Comparison of ENCODE assay signal across 8 cellular contexts in the genomic region with DNA sequence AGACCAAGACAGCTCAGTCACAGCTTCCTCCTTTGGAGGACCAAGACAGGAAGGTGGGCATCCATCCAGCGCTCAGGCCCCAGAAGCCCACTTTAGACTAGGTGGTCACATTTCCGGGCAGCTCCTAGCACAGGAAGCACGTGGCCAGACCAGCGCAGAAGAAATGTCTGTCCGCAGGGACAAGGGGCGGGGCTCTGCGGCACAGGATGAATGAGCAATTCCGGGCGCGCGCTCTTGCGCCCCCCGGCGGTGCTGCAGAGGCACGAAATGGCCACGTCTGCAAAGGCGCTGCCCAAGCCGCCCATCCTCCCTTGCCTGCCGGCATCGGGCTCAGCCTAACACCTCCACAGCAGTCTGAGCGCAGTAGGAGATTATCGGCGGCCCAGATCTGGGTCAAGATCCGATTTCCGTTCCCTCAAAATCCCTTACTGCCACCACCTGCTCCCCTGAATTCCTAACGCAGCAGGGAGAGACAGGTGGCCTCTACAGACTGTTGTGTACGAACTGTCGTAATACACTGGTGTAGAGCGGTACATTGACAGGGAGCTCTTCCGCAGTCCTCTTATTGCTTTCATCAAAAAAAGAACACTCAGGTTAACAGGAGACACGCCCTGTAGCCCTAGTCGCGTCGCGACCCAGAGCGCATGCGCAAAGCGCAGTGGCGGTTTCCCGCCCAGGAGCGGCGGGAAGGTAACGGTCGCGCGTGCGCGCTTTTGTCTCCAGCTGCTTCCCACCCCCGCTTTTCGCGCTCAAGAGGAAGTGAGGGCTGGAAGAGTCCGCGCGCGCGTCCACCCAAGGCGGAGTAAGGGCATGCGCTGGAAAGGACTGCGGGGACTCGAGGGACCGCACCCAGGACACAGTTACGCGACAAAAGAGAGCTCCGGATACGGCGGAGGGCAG. TPM values are rescaled to one million over a fixed set of nuclear protein-coding genes. Genes with fewer than 3 reads are reported as not detected.
DNase-seq lines count a peak whose midpoint lies in the region; TF ChIP-seq lines count a peak whose summit lies in the region.

No MANE protein-coding gene starts in this region.

- H3K27me3 Mint-ChIP-seq in H9 (ENCODE audit: low read depth), result no peaks in the 10 kb centered on the region; the same call in 1 of the 2 replicates
- no peaks in the 10 kb centered on the region for H3K27me3 Mint-ChIP-seq in stimulated activated naive CD8-positive, alpha-beta T cell treated with anti-CD3 and anti-CD28 coated beads, Interleukin-15, Interleukin-2, amounts not matched to agents 100 ng/mL and 50 ng/mL, for 24 hours

- H3K27me3 ChIP-seq in H9 (ENCODE audit: insufficient read depth, low read length) (no peaks in the 10 kb centered on the region), Loucy (ENCODE audit: insufficient read depth, low read length, poor library complexity, severe bottlenecking) (peaks cover 11% of the 10 kb centered on the region), neural cell (ENCODE audit: insufficient read depth, low read depth, low read length) (no peaks in the 10 kb centered on the region)

- H3F3A ChIP-seq in Loucy (ENCODE audit: low read depth) (peaks cover 33% of the 10 kb centered on the region), neural cell (ENCODE audit: insufficient read depth, low read length, poor library complexity, severe bottlenecking) (peaks cover 7% of the 10 kb centered on the region)

- 0 out of 5 replicates have a peak, but pooled peaks cover 0 to 3% of the 10 kb centered on the region in 2 experiments for H3K9me3 Mint-ChIP-seq in H9
- H3K9me3 Mint-ChIP-seq in stimulated activated naive CD8-positive, alpha-beta T cell treated with anti-CD3 and anti-CD28 coated beads, Interleukin-15, Interleukin-2, amounts not matched to agents 100 ng/mL and 50 ng/mL, for 24 hours, result no peaks in the 10 kb centered on the region

- DNase-seq in G401 (ENCODE audit: low spot score) (peak; percentile 90), H9 (peak; percentile 97), fibroblast of the conjunctiva (ENCODE audit: low read depth) (peak; percentile 91)
- peak; percentile 97 for DNase-seq in activated effector memory CD4-positive, alpha-beta T cell treated with anti-CD3 and anti-CD28 coated beads, Interleukin-2, amount 50 U/mL, for 16 hours

- H3K9me3 ChIP-seq in H9 (ENCODE audit: control insufficient read depth, low read depth, low read length) (no peaks in the 10 kb centered on the region), Loucy (ENCODE audit: insufficient read depth, low read depth, low read length) (no peaks in the 10 kb centered on the region), neural cell (ENCODE audit: low read length) (no peaks in the 10 kb centered on the region)

- TF ChIP-seq RAD21 in neural cell (conservative IDR thresholded peaks at IDR 0.05), result peak; percentile 80

- H3K4me1 Mint-ChIP-seq in H9, result peaks cover 15 to 24% of the 10 kb centered on the region in 2 experiments
- H3K4me1 Mint-ChIP-seq in stimulated activated naive CD8-positive, alpha-beta T cell treated with anti-CD3 and anti-CD28 coated beads, Interleukin-15, Interleukin-2, amounts not matched to agents 100 ng/mL and 50 ng/mL, for 24 hours (ENCODE audit: low read depth), result peaks cover 50% of the 10 kb centered on the region

- peak; percentile 27; the same call in 1 of the 2 replicates for TF ChIP-seq POLR2A in Raji (IDR thresholded peaks at IDR 0.05; ENCODE audit: insufficient read depth, low read depth, low read length)

- no peak overlapping the region for H2AK5ac ChIP-seq in H9 (ENCODE audit: insufficient read length, low read length)

- no peaks in the 10 kb centered on the region for H3K9me2 ChIP-seq in Loucy (replicated peaks; ENCODE audit: low read depth, low read length)
- no peaks in the 10 kb centered on the region for H3K9me2 ChIP-seq in neural cell (ENCODE audit: insufficient read depth, low read length)

- H3K4me2 ChIP-seq in H9 (ENCODE audit: insufficient read depth, insufficient read length, low read length), result peak overlapping the region; percentile 72
- peak overlapping the region; percentile 87 for H3K4me2 ChIP-seq in Loucy (ENCODE audit: low read depth, low read length, poor library complexity, severe bottlenecking)
- peak overlapping the region; percentile 98 for H3K4me2 ChIP-seq in neural cell (ENCODE audit: low read length)

- H3K14ac ChIP-seq in H9 (ENCODE audit: insufficient read depth, low read length), result peak overlapping the region; percentile 96

- peak overlapping the region; percentile 83 for H3K18ac ChIP-seq in H9 (ENCODE audit: insufficient read length, low read depth, low read length)

- TF ChIP-seq EP300 in neural cell (conservative IDR thresholded peaks at IDR 0.05; ENCODE audit: poor library complexity, severe bottlenecking), result peak; percentile 59

- H3K4me3 Mint-ChIP-seq in H9, result peak overlapping the region; percentile 94
- H3K4me3 Mint-ChIP-seq in stimulated activated naive CD8-positive, alpha-beta T cell treated with anti-CD3 and anti-CD28 coated beads, Interleukin-15, Interleukin-2, amounts not matched to agents 100 ng/mL and 50 ng/mL, for 24 hours, result peak overlapping the region; percentile 98

- peaks cover 35% of the 10 kb centered on the region for H3K36me3 ChIP-seq in Loucy (ENCODE audit: insufficient read depth, low read length)
- H3K36me3 ChIP-seq in neural cell (ENCODE audit: insufficient read depth, low read length), result peaks cover 11% of the 10 kb centered on the region

- H2BK12ac ChIP-seq in H9 (ENCODE audit: insufficient read length, low read depth, low read length), result no peak overlapping the region

- H3K23me2 ChIP-seq in H9 (ENCODE audit: insufficient read length, low read depth, low read length, poor library complexity, severe bottlenecking), result peaks cover 8% of the 10 kb centered on the region

- no peak overlapping the region for H4K5ac ChIP-seq in H9 (ENCODE audit: insufficient read length, low read depth, low read length)

- H3K27ac ChIP-seq in H9 (ENCODE audit: insufficient read length, low read depth, low read length) (peak overlapping the region; percentile 77), neural cell (ENCODE audit: low read length) (peak overlapping the region; percentile 98)

- in situ Hi-C loops in G401 (cut with HindIII; ENCODE audit: low sequenced_read_pairs), result no loop called here

- no peak overlapping the region for H4K8ac ChIP-seq in H9 (replicated peaks; ENCODE audit: insufficient read length, low read depth, low read length)

- peaks cover 3% of the 10 kb centered on the region for H3K79me1 ChIP-seq in H9 (ENCODE audit: insufficient read depth, low read depth, low read length, poor library complexity, severe bottlenecking)

- peak overlapping the region; percentile 50; the same call in 1 of the 2 replicates for H3K4ac ChIP-seq in H9 (ENCODE audit: low read depth, low read length)

- TF ChIP-seq CTCF in H9 (conservative IDR thresholded peaks at IDR 0.05), result peak; percentile 95
- TF ChIP-seq CTCF in Loucy (conservative IDR thresholded peaks at IDR 0.05; ENCODE audit: low read length), result peak; percentile 92
- TF ChIP-seq CTCF in neural cell (IDR thresholded peaks at IDR 0.05; ENCODE audit: poor library complexity, severe bottlenecking), result peak; percentile 99

- no peak overlapping the region for H3K56ac ChIP-seq in H9 (ENCODE audit: insufficient read length, low read depth, low read length)

- H3K27ac Mint-ChIP-seq in H9, result peak overlapping the region; percentile 98 to 99 (median 99)
- peak overlapping the region; percentile 98 for H3K27ac Mint-ChIP-seq in stimulated activated naive CD8-positive, alpha-beta T cell treated with anti-CD3 and anti-CD28 coated beads, Interleukin-15, Interleukin-2, amounts not matched to agents 100 ng/mL and 50 ng/mL, for 24 hours

- H2AFZ ChIP-seq in H9 (ENCODE audit: low read length) (no peak overlapping the region), Loucy (ENCODE audit: low read length) (no peak overlapping the region), neural cell (ENCODE audit: low read depth, low read length) (peak overlapping the region; percentile 93)

- H2BK120ac ChIP-seq in H9 (ENCODE audit: low read depth, low read length, poor library complexity, severe bottlenecking), result no peak overlapping the region

- peaks cover 2% of the 10 kb centered on the region; the same call in 1 of the 2 replicates for H3K4me1 ChIP-seq in H9 (ENCODE audit: insufficient read depth, low read length)
- peaks cover 34% of the 10 kb centered on the region for H3K4me1 ChIP-seq in Loucy (ENCODE audit: insufficient read depth, low read length, poor library complexity, severe bottlenecking)

- H2BK20ac ChIP-seq in H9 (ENCODE audit: low read depth, low read length, poor library complexity, severe bottlenecking), result no peak overlapping the region

- H3T11ph ChIP-seq in H9 (ENCODE audit: low read length), result no peak overlapping the region

- H2BK15ac ChIP-seq in H9 (ENCODE audit: low read depth, low read length), result no peak overlapping the region

- H4K91ac ChIP-seq in H9 (ENCODE audit: insufficient read length, low read depth, low read length), result no peak overlapping the region

- no peak overlapping the region for H2BK5ac ChIP-seq in H9 (ENCODE audit: insufficient read length, low read length)

- no peak overlapping the region for H3K23ac ChIP-seq in H9 (ENCODE audit: insufficient read length, low read depth, low read length)

- H4K20me1 ChIP-seq in H9 (ENCODE audit: control insufficient read depth, insufficient read depth, insufficient read length) (no peaks in the 10 kb centered on the region), Loucy (ENCODE audit: insufficient read depth, low read length, poor library complexity, severe bottlenecking) (peaks cover 41% of the 10 kb centered on the region), neural cell (ENCODE audit: insufficient read depth) (peaks cover 2% of the 10 kb centered on the region)

- H3K4me3 ChIP-seq in Loucy (ENCODE audit: low read length, poor library complexity, severe bottlenecking), result peak overlapping the region; percentile 89
- peak overlapping the region; percentile 99 for H3K4me3 ChIP-seq in neural cell (ENCODE audit: low read length)

- H3K79me2 ChIP-seq in H9 (ENCODE audit: insufficient read depth, low read length) (no peaks in the 10 kb centered on the region; the same call in 1 of the 2 replicates), Loucy (ENCODE audit: insufficient read depth, low read length) (peaks cover 65% of the 10 kb centered on the region), neural cell (replicated peaks; ENCODE audit: insufficient read depth, low read length) (peaks cover 23% of the 10 kb centered on the region)

- WGBS in H9 (ENCODE audit: extremely low coverage, insufficient read length, low lambda C conversion rate), result no CpG with 5 or more reads among the region's 66 CpGs

- H3K9ac ChIP-seq in H9 (ENCODE audit: extremely low read depth, insufficient read length, low read length), result peak overlapping the region; percentile 79
- H3K9ac ChIP-seq in Loucy (ENCODE audit: low read depth, low read length, poor library complexity, severe bottlenecking), result peak overlapping the region; percentile 100
- H3K9ac ChIP-seq in neural cell (ENCODE audit: low read length), result peak overlapping the region; percentile 97

- H3K36me3 Mint-ChIP-seq in H9 (ENCODE audit: insufficient read depth in 1 of 3, low read depth in 3 of 3), result peaks cover 33 to 46% (median 45%) of the 10 kb centered on the region in 3 experiments
- peaks cover 42% of the 10 kb centered on the region for H3K36me3 Mint-ChIP-seq in stimulated activated naive CD8-positive, alpha-beta T cell treated with anti-CD3 and anti-CD28 coated beads, Interleukin-15, Interleukin-2, amounts not matched to agents 100 ng/mL and 50 ng/mL, for 24 hours (ENCODE audit: low read depth)

RNA-seq across cellular contexts. Expression of gene TUBA1B, which starts 0.8 kb away (rescaled TPM):
- total RNA-seq in G401 (2014; rRNA removed; shearing (Covaris generic)), result 2,974 and 3,054 TPM in 2 replicates
- total RNA-seq in H9 (2021), result 2,063 and 2,102 TPM in 2 replicates
- 573 and 605 TPM in 2 replicates for polyA plus RNA-seq in neural cell
- polyA minus RNA-seq in neural cell, result 371 and 430 TPM in 2 replicates

RNA-seq across cellular contexts. Expression of gene LMBR1L, which starts 19.8 kb away (rescaled TPM):
- total RNA-seq in G401 (2014; rRNA removed; shearing (Covaris generic)), result 26.8 and 40.8 TPM in 2 replicates
- total RNA-seq in H9 (2021), result 50.4 and 55.1 TPM in 2 replicates
- 344 and 381 TPM in 2 replicates for polyA plus RNA-seq in neural cell
- polyA minus RNA-seq in neural cell, result 165 and 169 TPM in 2 replicates

RNA-seq across cellular contexts. Expression of gene DHH, which starts 35.8 kb away (rescaled TPM):
- 0.06 TPM in 1 of 2 replicates, not detected in the other for total RNA-seq in G401 (2014; rRNA removed; shearing (Covaris generic))
- total RNA-seq in H9 (2021), result 0.13 and 0.20 TPM in 2 replicates
- 0.28 and 0.66 TPM in 2 replicates for polyA plus RNA-seq in neural cell
- 0.46 and 0.49 TPM in 2 replicates for polyA minus RNA-seq in neural cell

RNA-seq across cellular contexts. Expression of gene TUBA1A, which starts 58.5 kb away (rescaled TPM):
- total RNA-seq in G401 (2014; rRNA removed; shearing (Covaris generic)), result 446 and 521 TPM in 2 replicates
- total RNA-seq in H9 (2021), result 148 and 149 TPM in 2 replicates
- 14,333 and 15,501 TPM in 2 replicates for polyA plus RNA-seq in neural cell
- polyA minus RNA-seq in neural cell, result 7,980 and 9,115 TPM in 2 replicates

Comparison
In these comparisons a context has a peak if more than half of its experiments do, and no peak if none do; other contexts are left out.
1. Peak in every context shown above with its lines: DNase-seq, H3K4me3 ChIP-seq and H3K27ac ChIP-seq.